Comparison of ENCODE assay signal across 1 cellular context in the genomic region with DNA sequence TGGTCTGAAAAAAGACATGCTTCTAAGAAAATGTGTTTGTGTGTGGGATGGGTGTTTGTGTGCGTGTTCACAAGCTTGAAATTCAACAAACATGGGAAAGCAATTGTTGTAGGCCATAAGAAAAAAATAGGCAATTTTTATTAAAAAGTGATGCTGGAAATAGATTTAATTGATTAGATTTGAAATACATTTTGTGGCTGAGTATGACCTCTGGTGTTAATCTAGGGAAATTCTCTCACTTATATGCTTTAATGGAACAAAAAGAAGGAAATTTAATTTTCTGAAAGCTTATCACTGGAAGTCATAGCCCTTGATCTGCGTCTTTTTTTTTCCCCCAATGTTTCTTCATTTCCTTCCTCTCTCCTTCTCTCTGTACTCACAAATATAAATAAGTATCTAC.
TF ChIP-seq lines count a peak whose summit lies in the region.

No MANE protein-coding gene starts in this region.

TF ChIP-seq in HCT116, 20 proteins besides CTCF, POLR2A, EP300 and RAD21 (continued from another document):
- TF ChIP-seq CEBPB (IDR thresholded peaks at IDR 0.05; ENCODE audit: low read depth), result no peak
- TF ChIP-seq EGR1 (IDR thresholded peaks at IDR 0.05; ENCODE audit: low read depth), result no peak
- no peak for TF ChIP-seq FOSL1 (IDR thresholded peaks at IDR 0.05; ENCODE audit: low read depth)
- TF ChIP-seq EZH2 (IDR thresholded peaks at IDR 0.05), result no peak
- TF ChIP-seq EZH2phosphoT487 (IDR thresholded peaks at IDR 0.05; ENCODE audit: borderline replicate concordance), result no peak
- no peak for TF ChIP-seq ELF1 (IDR thresholded peaks at IDR 0.05; ENCODE audit: borderline replicate concordance, low read depth)
- TF ChIP-seq, protein P1, sequence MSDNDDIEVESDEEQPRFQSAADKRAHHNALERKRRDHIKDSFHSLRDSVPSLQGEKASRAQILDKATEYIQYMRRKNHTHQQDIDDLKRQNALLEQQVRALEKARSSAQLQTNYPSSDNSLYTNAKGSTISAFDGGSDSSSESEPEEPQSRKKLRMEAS (IDR thresholded peaks at IDR 0.05), result no peak
- no peak for TF ChIP-seq ZNF274 (IDR thresholded peaks at IDR 0.05; ENCODE audit: low read depth, low read length)
